6 cellular contexts compared by ENCODE assay signal in genomic region chr16:52005551-52005950, GRCh38.
"Had no signal": no experiment of that assay in that cellular context is flagged by ENCODE, and none has a peak within 500 bp of the region (broad histone marks: within the 10 kb centered on the region; RNA-seq: fewer than 3 reads in every experiment).

No MANE protein-coding gene starts in this region.

- DNase-seq: IMR-90, KBM-7, KG1 had no signal

- H3K27ac ChIP-seq: HL-60 had no signal

- H3K4me3 ChIP-seq: K562 had no signal

- ATAC-seq: K562 had no signal

- FAIRE-seq: HTR-8/SVneo, K562 had no signal
